17 cellular contexts compared by ENCODE assay signal in genomic region chr1:152313970-152314369, GRCh38. TPM values are rescaled to one million over a fixed set of nuclear protein-coding genes. Genes with fewer than 3 reads are reported as not detected.
DNase-seq lines count a peak whose midpoint lies in the region; ATAC-seq, FAIRE-seq and TF ChIP-seq lines count a peak whose summit lies in the region.
"Had no signal": no experiment of that assay in that cellular context is flagged by ENCODE, and none has a peak within 500 bp of the region (broad histone marks: within the 10 kb centered on the region; RNA-seq: fewer than 3 reads in every experiment).

No MANE protein-coding gene starts in this region.

- H3K27me3 Mint-ChIP-seq in activated T-cell treated with anti-CD3 and anti-CD28 coated beads, Interleukin-2, amount 50 U/mL, for 72 hours (ENCODE audit: low read depth): no peaks in the 10 kb centered on the region

- no peak for ATAC-seq in activated T-cell treated with anti-CD3 and anti-CD28 coated beads, Interleukin-2, amount 50 U/mL, for 72 hours (replicated peaks in 1 of 2)
- no peak for ATAC-seq in K562
- no peak for ATAC-seq in gastrocnemius medialis

- 0% methylated on average over 1 of the region's 1 CpG for WGBS in K562 (ENCODE audit: insufficient coverage, low coverage, missing lambda C conversion rate)

- intact Hi-C loops in K562 (cut with micrococcal nuclease): no loop called here
- intact Hi-C loops in gastrocnemius medialis (cut with DNase I; ENCODE audit: low total_unique reads): no loop called here

- H3K36me3 ChIP-seq in K562 (ENCODE audit: control insufficient read depth, insufficient read depth, low read length): no peaks in the 10 kb centered on the region
- no peaks in the 10 kb centered on the region for H3K36me3 ChIP-seq in gastrocnemius medialis
- no peaks in the 10 kb centered on the region for H3K36me3 ChIP-seq in SJCRH30
- H3K36me3 ChIP-seq: BLaER1 had no signal

- H3K9me3 ChIP-seq in K562 (replicated peaks; ENCODE audit: control insufficient read depth, insufficient read depth, low read depth, low read length) (no peaks in the 10 kb centered on the region), gastrocnemius medialis (no peaks in the 10 kb centered on the region), SJCRH30 (replicated peaks) (no peaks in the 10 kb centered on the region)
- H3K9me3 ChIP-seq: Caco-2 had no signal

- TF ChIP-seq RAD21 in K562 (CRISPR knock-in tag; conservative IDR thresholded peaks at IDR 0.05 in 1 of 2, IDR thresholded peaks at IDR 0.05 in 1 of 2): no peak

- no peak for TF ChIP-seq EP300 in K562 (IDR thresholded peaks at IDR 0.05; ENCODE audit: low read length)

- FAIRE-seq in K562 (lab: Jason Lieb, UNC): no peak

- H3K27ac ChIP-seq in K562 (ENCODE audit: extremely low read depth, low read depth, low read length) (no peak overlapping the region), gastrocnemius medialis (no peak overlapping the region), SJCRH30 (no peak overlapping the region)
- H3K27ac ChIP-seq: BLaER1 had no signal

- no peaks in the 10 kb centered on the region for H3K4me1 Mint-ChIP-seq in activated T-cell treated with anti-CD3 and anti-CD28 coated beads, Interleukin-2, amount 50 U/mL, for 72 hours (ENCODE audit: low read depth)
- H3K4me1 Mint-ChIP-seq: CD8-positive, alpha-beta memory T cell; H9 had no signal

- no peaks in the 10 kb centered on the region for H3K79me2 ChIP-seq in K562 (ENCODE audit: control insufficient read depth, insufficient read depth, low read length)

- DNase-seq in activated T-cell treated with anti-CD3 and anti-CD28 coated beads, Interleukin-2, amount 50 U/mL, for 72 hours: no peak
- no peak for DNase-seq in activated T-cell treated with anti-CD3 and anti-CD28 coated beads, Interleukin-2, amount 50 U/mL, for 1 hour
- DNase-seq in MV-4-11 (lab: John Stamatoyannopoulos, UW): peak; percentile 4
- DNase-seq in K562 (ENCODE audit: extremely low read depth in 1 of 4, low spot score in 3 of 4): no peak
- DNase-seq in fibroblast of mammary gland (ENCODE audit: low read depth): peak; percentile 1
- DNase-seq in gastrocnemius medialis: no peak
- no peak for DNase-seq in NCI-H446 treated with DMSO at 0.1 percent for 48 hours (lab: John Stamatoyannopoulos, UW)
- no peak for DNase-seq in SJCRH30
- DNase-seq: 8988T, AML-193, DND-41, GF-D8, GOT3, H9 had no signal

- TF ChIP-seq CTCF in K562 (IDR thresholded peaks at IDR 0.05 in 2 of 3, conservative IDR thresholded peaks at IDR 0.05 in 1 of 3; ENCODE audit: insufficient read depth in 2 of 3, low read depth in 1 of 3, low read length in 3 of 3): no peak
- no peak for TF ChIP-seq CTCF in fibroblast of mammary gland (conservative IDR thresholded peaks at IDR 0.05; ENCODE audit: control insufficient read depth, insufficient read depth, low read depth, low read length)
- no peak for TF ChIP-seq CTCF in gastrocnemius medialis (IDR thresholded peaks at IDR 0.05 in 4 of 5, conservative IDR thresholded peaks at IDR 0.05 in 1 of 5)

- in situ Hi-C loops in K562 (cut with MboI): no loop called here
- in situ Hi-C loops in gastrocnemius medialis (cut with MboI; ENCODE audit: low sequenced_read_pairs in 4 of 4): no loop called here

- H3K4me1 ChIP-seq in K562 (replicated peaks in 1 of 2; ENCODE audit: control insufficient read depth in 2 of 2, insufficient read depth in 2 of 2, low read length in 2 of 2) (no peaks in the 10 kb centered on the region), gastrocnemius medialis (no peaks in the 10 kb centered on the region), SJCRH30 (no peaks in the 10 kb centered on the region)
- H3K4me1 ChIP-seq: BLaER1, Caco-2 had no signal

- H2AFZ ChIP-seq in K562 (ENCODE audit: low read depth, low read length): no peak overlapping the region

- H3K9me3 Mint-ChIP-seq in activated T-cell treated with anti-CD3 and anti-CD28 coated beads, Interleukin-2, amount 50 U/mL, for 72 hours: peaks cover 0 to 2% of the 10 kb centered on the region in 2 donors

- peaks cover 0 to 4% of the 10 kb centered on the region in 2 donors for H3K36me3 Mint-ChIP-seq in activated T-cell treated with anti-CD3 and anti-CD28 coated beads, Interleukin-2, amount 50 U/mL, for 72 hours (ENCODE audit: insufficient read depth in 2 of 2)

- H3K4me3 ChIP-seq in K562 (no peak overlapping the region), fibroblast of mammary gland (ENCODE audit: control insufficient read depth, low read depth, low read length) (no peak overlapping the region), gastrocnemius medialis (no peak overlapping the region), SJCRH30 (no peak overlapping the region)
- H3K4me3 ChIP-seq: BLaER1 had no signal

- no peaks in the 10 kb centered on the region for H4K20me1 ChIP-seq in K562 (replicated peaks; ENCODE audit: control insufficient read depth, insufficient read depth, low read length)
- H4K20me1 ChIP-seq: BLaER1 had no signal

- POLR2A ChIA-PET in K562 (lab: Yijun Ruan, JAX): no interaction called here

- no peak overlapping the region for H3K4me2 ChIP-seq in K562 (ENCODE audit: insufficient read depth, low read length)
- H3K4me2 ChIP-seq: BLaER1 had no signal

- no TSS peak for BruUV-seq in K562 (replicated peaks; lab: Mats Ljungman, UMichigan)

- H3K9ac ChIP-seq in K562 (ENCODE audit: insufficient read depth in 1 of 2, low read depth in 2 of 2, low read length in 2 of 2): no peak overlapping the region
- H3K9ac ChIP-seq: BLaER1 had no signal

- H3K27ac Mint-ChIP-seq in activated T-cell treated with anti-CD3 and anti-CD28 coated beads, Interleukin-2, amount 50 U/mL, for 72 hours: peak overlapping the region; percentile 13
- H3K27ac Mint-ChIP-seq: CD8-positive, alpha-beta memory T cell; H9 had no signal

- CTCF ChIA-PET in K562 (lab: Yijun Ruan, JAX; ENCODE audit: low intra/inter-chr PET ratio): no interaction called here

- no peak overlapping the region for H3K4me3 Mint-ChIP-seq in activated T-cell treated with anti-CD3 and anti-CD28 coated beads, Interleukin-2, amount 50 U/mL, for 72 hours
- H3K4me3 Mint-ChIP-seq: CD8-positive, alpha-beta memory T cell; H9 had no signal

- no peaks in the 10 kb centered on the region for H3K9me1 ChIP-seq in K562 (ENCODE audit: control insufficient read depth, insufficient read depth, low read length)

- TF ChIP-seq POLR2A in K562 (conservative IDR thresholded peaks at IDR 0.05): no peak
- TF ChIP-seq POLR2A in gastrocnemius medialis (IDR thresholded peaks at IDR 0.05): no peak

- H3K27me3 ChIP-seq in K562 (ENCODE audit: control insufficient read depth in 2 of 2, insufficient read depth in 2 of 2, low read length in 2 of 2): peaks cover 0 to 37% of the 10 kb centered on the region in 2 experiments; a peak in 2 of 5 replicates
- no peaks in the 10 kb centered on the region for H3K27me3 ChIP-seq in gastrocnemius medialis
- H3K27me3 ChIP-seq in SJCRH30: no peaks in the 10 kb centered on the region
- H3K27me3 ChIP-seq: BLaER1 had no signal

TF ChIP-seq in K562, 482 proteins besides CTCF, POLR2A, EP300 and RAD21 (continues in another document):
- no peak for TF ChIP-seq GTF2E2 (tag; IDR thresholded peaks at IDR 0.05)

RNA-seq across cellular contexts. Expression of gene FLG, which starts 11.1 kb away (rescaled TPM):
- total RNA-seq in activated T-cell treated with anti-CD3 and anti-CD28 coated beads, Interleukin-2, amount 50 U/mL, for 72 hours: not detected
- total RNA-seq in K562 (2011; cell fraction: chromatin; rRNA removed; ENCODE audit: low replicate concordance): not detected in 2 replicates
- total RNA-seq in K562 (2011; cell fraction: nucleolus; rRNA removed): not detected in 2 replicates
- not detected in 2 replicates for total RNA-seq in K562 (2011; cell fraction: nucleoplasm; rRNA removed)
- total RNA-seq in K562 (2014; rRNA removed) (not detected in 2 replicates), K562 (2014; rRNA removed; fragmentation: Illumina TruSeq; extraction: Trizol) (not detected in 2 replicates), K562 (2015; rRNA removed; fragmentation: Illumina TruSeq; extraction: Trizol) (not detected in 2 replicates), K562 (2021) (not detected in 2 replicates), gastrocnemius medialis (not detected)
- polyA plus RNA-seq in K562 (2011; rRNA removed) (not detected in 2 replicates), K562 (2014; fragmentation: Illumina TruSeq; extraction: Trizol) (not detected in 2 replicates), K562 (2014; fragmentation: Nextera tagmentation; extraction: Ambion mirVana) (not detected), K562 (2014; rRNA removed) (not detected in 2 replicates)
- polyA plus RNA-seq in K562 (2011; cell fraction: cytosol; rRNA removed): not detected in 2 replicates
- polyA plus RNA-seq in K562 (2011; cell fraction: nucleus; rRNA removed): not detected in 2 replicates
- polyA plus RNA-seq in K562 (2012): not detected in 2 replicates
- not detected in 2 replicates for polyA minus RNA-seq in K562 (2011; rRNA and poly(A)+ RNA removed)
- polyA minus RNA-seq in K562 (2011; cell fraction: cytosol; rRNA and poly(A)+ RNA removed): not detected in 2 replicates
- not detected in 2 replicates for polyA minus RNA-seq in K562 (2011; cell fraction: nucleus; rRNA and poly(A)+ RNA removed)
- 0.03 and 0.04 TPM in 2 replicates for total RNA-seq in SJCRH30 (2014; rRNA removed; shearing (Covaris generic))
- total RNA-seq: Caco-2; CD8-positive, alpha-beta memory T cell; H9 had no signal
- polyA plus RNA-seq: CD8-positive, alpha-beta memory T cell had no signal

RNA-seq across cellular contexts. Expression of gene FLG2, which starts 45.8 kb away (rescaled TPM):
- not detected for total RNA-seq in activated T-cell treated with anti-CD3 and anti-CD28 coated beads, Interleukin-2, amount 50 U/mL, for 72 hours
- not detected in 2 replicates for total RNA-seq in K562 (2011; cell fraction: chromatin; rRNA removed; ENCODE audit: low replicate concordance)
- not detected in 2 replicates for total RNA-seq in K562 (2011; cell fraction: nucleolus; rRNA removed)
- total RNA-seq in K562 (2011; cell fraction: nucleoplasm; rRNA removed): not detected in 2 replicates
- total RNA-seq in K562 (2014; rRNA removed) (not detected in 2 replicates), K562 (2014; rRNA removed; fragmentation: Illumina TruSeq; extraction: Trizol) (not detected in 2 replicates), K562 (2015; rRNA removed; fragmentation: Illumina TruSeq; extraction: Trizol) (not detected in 2 replicates), K562 (2021) (not detected in 2 replicates), gastrocnemius medialis (not detected)
- polyA plus RNA-seq in K562 (2011; rRNA removed) (not detected in 2 replicates), K562 (2014; fragmentation: Illumina TruSeq; extraction: Trizol) (not detected in 2 replicates), K562 (2014; fragmentation: Nextera tagmentation; extraction: Ambion mirVana) (not detected), K562 (2014; rRNA removed) (not detected in 2 replicates)
- polyA plus RNA-seq in K562 (2011; cell fraction: cytosol; rRNA removed): not detected in 2 replicates
- polyA plus RNA-seq in K562 (2011; cell fraction: nucleus; rRNA removed): not detected in 2 replicates
- polyA plus RNA-seq in K562 (2012): not detected in 2 replicates
- polyA minus RNA-seq in K562 (2011; rRNA and poly(A)+ RNA removed): not detected in 2 replicates
- polyA minus RNA-seq in K562 (2011; cell fraction: cytosol; rRNA and poly(A)+ RNA removed): not detected in 2 replicates
- not detected in 2 replicates for polyA minus RNA-seq in K562 (2011; cell fraction: nucleus; rRNA and poly(A)+ RNA removed)
- total RNA-seq in SJCRH30 (2014; rRNA removed; shearing (Covaris generic)): not detected in 2 replicates
- total RNA-seq: Caco-2; CD8-positive, alpha-beta memory T cell; H9 had no signal
- polyA plus RNA-seq: CD8-positive, alpha-beta memory T cell had no signal

Comparison
In these comparisons a context has a peak if more than half of its experiments do, and no peak if none do; other contexts are left out.
1. DNase-seq: peak in MV-4-11 (single experiment) and fibroblast of mammary gland (single experiment); none in activated T-cell treated with anti-CD3 and anti-CD28 coated beads, Interleukin-2, amount 50 U/mL, for 72 hours (0 of 2), activated T-cell treated with anti-CD3 and anti-CD28 coated beads, Interleukin-2, amount 50 U/mL, for 1 hour (single experiment), K562 (0 of 4), gastrocnemius medialis (0 of 2), NCI-H446 treated with DMSO at 0.1 percent for 48 hours (single experiment) and SJCRH30 (0 of 2).